8 cellular contexts compared by ENCODE assay signal in the genomic region with DNA sequence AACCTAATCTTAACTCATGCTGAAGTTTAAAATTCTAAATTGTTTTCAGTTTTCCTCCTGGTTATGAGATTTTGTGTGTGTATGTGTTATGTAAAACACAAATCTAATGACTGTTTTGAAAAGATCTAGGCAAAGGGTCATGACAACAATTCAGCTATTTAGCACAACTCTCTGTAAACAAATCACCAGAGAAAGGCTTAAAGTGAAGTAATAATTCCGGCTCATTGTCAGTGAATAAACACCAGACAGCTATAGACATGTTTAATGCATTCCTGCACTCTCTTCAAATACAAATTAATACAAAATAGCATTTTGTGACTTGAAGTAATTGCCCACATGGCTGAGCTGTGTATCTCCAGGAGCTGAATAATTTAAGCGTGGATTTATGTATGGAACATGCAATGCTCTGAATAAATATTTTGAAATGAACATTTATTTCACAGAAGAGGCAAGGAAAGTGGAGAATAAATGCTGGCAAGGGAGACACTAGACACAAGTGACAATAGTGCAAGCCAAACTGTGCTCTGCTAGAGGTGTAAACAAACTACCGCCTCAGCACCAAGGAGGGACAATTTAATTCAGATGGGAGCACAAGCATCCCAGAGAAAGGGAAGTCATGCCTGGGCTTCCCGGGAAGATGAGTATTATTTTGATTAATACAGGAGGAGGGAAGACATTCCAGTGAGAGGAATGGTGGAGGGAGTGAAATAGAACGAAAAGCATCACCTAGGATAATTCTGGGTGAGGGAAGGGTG.
DNase-seq lines count a peak whose midpoint lies in the region; ATAC-seq and TF ChIP-seq lines count a peak whose summit lies in the region.

No MANE protein-coding gene starts in this region.

- 62% methylated on average over 5 of the region's 5 CpGs for WGBS in hepatocyte (ENCODE audit: low lambda C conversion rate, missing lambda C conversion rate)
- 75 to 88% (median 83%) methylated on average over 5 of the region's 5 CpGs for WGBS in spleen, 5 donors

- peaks cover 19% of the 10 kb centered on the region for H3K4me1 Mint-ChIP-seq in activated T-helper 2 cell treated with anti-CD3 and anti-CD28 coated beads, Interferon-gamma antibody, Interleukin-2, Interleukin-4, amounts not matched to agents 10 μg/mL and 5 μg/mL and 100 μg/mL, durations not matched to agents 14 hours and 24 hours and 36 hours (ENCODE audit: low read depth)

- H3K36me3 ChIP-seq in HEK293 (ENCODE audit: control insufficient read depth in 2 of 2, insufficient read depth in 1 of 2, low read length in 2 of 2) (no peaks in the 10 kb centered on the region), hepatocyte (replicated peaks; ENCODE audit: insufficient read depth, low read depth) (no peaks in the 10 kb centered on the region), spleen (no peaks in the 10 kb centered on the region)

- TF ChIP-seq CTCF in HEK293 (tag by site-specific recombination; IDR thresholded peaks at IDR 0.05) (no peak), hepatocyte (IDR thresholded peaks at IDR 0.05; ENCODE audit: poor library complexity) (no peak), spleen (IDR thresholded peaks at IDR 0.05 in 8 of 11, conservative IDR thresholded peaks at IDR 0.05 in 3 of 11) (no peak)

- H3K9me3 Mint-ChIP-seq in activated T-helper 2 cell treated with anti-CD3 and anti-CD28 coated beads, Interferon-gamma antibody, Interleukin-2, Interleukin-4, amounts not matched to agents 10 μg/mL and 5 μg/mL and 100 μg/mL, durations not matched to agents 14 hours and 24 hours and 36 hours = peaks cover 26% of the 10 kb centered on the region

- peaks cover 9% of the 10 kb centered on the region for H3K4me1 ChIP-seq in HEK293 (ENCODE audit: control insufficient read depth, insufficient read depth, low read length)
- H3K4me1 ChIP-seq in hepatocyte (ENCODE audit: insufficient read depth) = peaks cover 9% of the 10 kb centered on the region
- H3K4me1 ChIP-seq in spleen = peaks cover 6 to 23% (median 15%) of the 10 kb centered on the region in 6 donors

- H3K9me2 ChIP-seq in hepatocyte (replicated peaks; ENCODE audit: insufficient read depth) = no peaks in the 10 kb centered on the region

- H3K4me2 ChIP-seq in hepatocyte = peak overlapping the region; percentile 72

- H2AFZ ChIP-seq in hepatocyte = peak overlapping the region; percentile 57

- ATAC-seq in HG02852 (IDR thresholded peaks at IDR 0.05; ENCODE audit: unreplicated experiment) (no peak), GM21447 (IDR thresholded peaks at IDR 0.05; ENCODE audit: unreplicated experiment) (no peak)

- POLR2A ChIA-PET in HEK293 (lab: Yijun Ruan, JAX) = interaction anchor here (0.6 kb wide), 1 partner anchor 208 kb away, joined by 5 read pairs; no protein-coding TSS in a partner anchor

- peaks cover 13% of the 10 kb centered on the region for H3K36me3 Mint-ChIP-seq in activated T-helper 2 cell treated with anti-CD3 and anti-CD28 coated beads, Interferon-gamma antibody, Interleukin-2, Interleukin-4, amounts not matched to agents 10 μg/mL and 5 μg/mL and 100 μg/mL, durations not matched to agents 14 hours and 24 hours and 36 hours (ENCODE audit: low read depth)

- peak overlapping the region; percentile 89 for H3K27ac Mint-ChIP-seq in activated T-helper 2 cell treated with anti-CD3 and anti-CD28 coated beads, Interferon-gamma antibody, Interleukin-2, Interleukin-4, amounts not matched to agents 10 μg/mL and 5 μg/mL and 100 μg/mL, durations not matched to agents 14 hours and 24 hours and 36 hours

- CTCF ChIA-PET in HEK293 (lab: Yijun Ruan, JAX) = interaction anchor here (0.6 kb wide), 2 partner anchors 13 to 28 kb away, joined by 3 to 5 read pairs; no protein-coding TSS in a partner anchor

- H3K4me3 Mint-ChIP-seq in activated T-helper 2 cell treated with anti-CD3 and anti-CD28 coated beads, Interferon-gamma antibody, Interleukin-2, Interleukin-4, amounts not matched to agents 10 μg/mL and 5 μg/mL and 100 μg/mL, durations not matched to agents 14 hours and 24 hours and 36 hours (ENCODE audit: low read depth) = peak overlapping the region; percentile 31

- intact Hi-C loops in activated T-helper 2 cell treated with anti-CD3 and anti-CD28 coated beads, Interferon-gamma antibody, Interleukin-2, Interleukin-4, amounts not matched to agents 10 μg/mL and 5 μg/mL and 100 μg/mL, durations not matched to agents 14 hours and 24 hours and 36 hours (cut with micrococcal nuclease) = loop anchor here (1.0 to 5.0 kb wide), 3 partner anchors 23 to 135 kb away; no protein-coding TSS in a partner anchor
- intact Hi-C loops in spleen (cut with DNase I; ENCODE audit: low total_unique reads) = no loop called here

- no peaks in the 10 kb centered on the region for H3K79me2 ChIP-seq in hepatocyte

- no peaks in the 10 kb centered on the region for H3K9me3 ChIP-seq in HEK293 (ENCODE audit: control insufficient read depth, insufficient read depth, low read depth, low read length)
- H3K9me3 ChIP-seq in hepatocyte (ENCODE audit: low read depth) = no peaks in the 10 kb centered on the region
- H3K9me3 ChIP-seq in spleen = peaks cover 0 to 31% (median 26%) of the 10 kb centered on the region in 8 donors

- H3K27ac ChIP-seq in HEK293 (ENCODE audit: extremely low read depth, low read depth, low read length) (peak overlapping the region; percentile 58; the same call in 1 of the 2 replicates), hepatocyte (peak overlapping the region; percentile 91), spleen (peak overlapping the region; percentile 66 to 86 (median 79))

- TF ChIP-seq POLR2A in spleen (IDR thresholded peaks at IDR 0.05) = no peak

- no peak for DNase-seq in activated T-helper 2 cell treated with anti-CD3 and anti-CD28 coated beads, Interferon-gamma antibody, Interleukin-2, Interleukin-4, amounts not matched to agents 10 μg/mL and 5 μg/mL and 100 μg/mL, durations not matched to agents 14 hours and 24 hours and 36 hours (ENCODE audit: low spot score)
- no peak for DNase-seq in hepatocyte (ENCODE audit: low spot score)
- no peak for DNase-seq in spleen
- no peak for DNase-seq in NCI-H2227 (lab: John Stamatoyannopoulos, UW; ENCODE audit: unreplicated experiment)
- DNase-seq in stimulated activated naive CD4-positive, alpha-beta T cell (lab: John Stamatoyannopoulos, UW) = no peak

- no peaks in the 10 kb centered on the region for H3K27me3 Mint-ChIP-seq in activated T-helper 2 cell treated with anti-CD3 and anti-CD28 coated beads, Interferon-gamma antibody, Interleukin-2, Interleukin-4, amounts not matched to agents 10 μg/mL and 5 μg/mL and 100 μg/mL, durations not matched to agents 14 hours and 24 hours and 36 hours (ENCODE audit: low read depth)

- H3K27me3 ChIP-seq in hepatocyte = no peaks in the 10 kb centered on the region
- no peaks in the 10 kb centered on the region for H3K27me3 ChIP-seq in spleen (replicated peaks in 1 of 7)

- no peaks in the 10 kb centered on the region for H4K20me1 ChIP-seq in hepatocyte (ENCODE audit: insufficient read depth, poor library complexity, severe bottlenecking)

- H3K4me3 ChIP-seq in HEK293 (ENCODE audit: low read depth, low read length) (no peak overlapping the region), hepatocyte (no peak overlapping the region), spleen (peak overlapping the region in 1 of 8 donors; percentile 42)

TF ChIP-seq in HEK293, 187 proteins besides CTCF, POLR2A, EP300 and RAD21:
- TF ChIP-seq PRDM6 (tag by site-specific recombination; IDR thresholded peaks at IDR 0.05) (peak; percentile 87), ZNF335 (tag by site-specific recombination; conservative IDR thresholded peaks at IDR 0.05) (0 out of 2 replicates have a peak, but pooled peaks have one; percentile 25), PRDM10 (tag by site-specific recombination; IDR thresholded peaks at IDR 0.05) (0 out of 2 replicates have a peak, but pooled peaks have one; percentile 3), ZBTB20 (tag by site-specific recombination; IDR thresholded peaks at IDR 0.05) (peak; percentile 26; the same call in 1 of the 2 replicates), ZNF768 (tag by site-specific recombination; IDR thresholded peaks at IDR 0.05) (no peak)
